20 cellular contexts compared by ENCODE assay signal in genomic region chr5:180129291-180130190, GRCh38. TPM values are rescaled to one million over a fixed set of nuclear protein-coding genes. Genes with fewer than 3 reads are reported as not detected.
DNase-seq lines count a peak whose midpoint lies in the region; ATAC-seq and TF ChIP-seq lines count a peak whose summit lies in the region.
"Had no signal": no experiment of that assay in that cellular context is flagged by ENCODE, and none has a peak within 500 bp of the region (broad histone marks: within the 10 kb centered on the region; RNA-seq: fewer than 3 reads in every experiment).

No MANE protein-coding gene starts in this region.

- H3K27ac ChIP-seq in BLaER1 (peak overlapping the region; percentile 73; the same call in 1 of the 2 replicates), coronary artery (no peak overlapping the region)
- H3K27ac ChIP-seq: esophagus squamous epithelium had no signal

- H3K27ac Mint-ChIP-seq in natural killer cell, result no peak overlapping the region
- H3K27ac Mint-ChIP-seq in activated naive CD8-positive, alpha-beta T cell treated with anti-CD3 and anti-CD28 coated beads, Interleukin-2, amount 50 U/mL, for 24 hours, result no peak overlapping the region
- H3K27ac Mint-ChIP-seq: activated B cell treated with CpG ODN at 0.5 μM for 24 hours; activated CD8-positive, alpha-beta T cell treated with anti-CD3 and anti-CD28 coated beads, Interleukin-2, amount 10 ng/mL, durations not matched to agents 7 days and 5 days; GM23338 had no signal

- ATAC-seq in natural killer cell (no peak), HG02588 (IDR thresholded peaks at IDR 0.05; ENCODE audit: unreplicated experiment) (no peak), GM18873 (IDR thresholded peaks at IDR 0.05; ENCODE audit: low FRiP score, unreplicated experiment) (no peak)
- ATAC-seq in activated naive CD8-positive, alpha-beta T cell treated with anti-CD3 and anti-CD28 coated beads, Interleukin-2, amount 50 U/mL, for 24 hours, result no peak
- ATAC-seq: activated CD8-positive, alpha-beta T cell treated with anti-CD3 and anti-CD28 coated beads, Interleukin-2, amount 10 ng/mL, durations not matched to agents 7 days and 5 days; GM23338 had no signal

- H3K4me1 ChIP-seq in BLaER1, result peaks cover 32% of the 10 kb centered on the region

- H3K4me3 ChIP-seq in BLaER1, result no peak overlapping the region
- H3K4me3 ChIP-seq in H7 (ENCODE audit: insufficient read depth, low read depth, low read length), result no peak overlapping the region
- H3K4me3 ChIP-seq in coronary artery, result no peak overlapping the region
- H3K4me3 ChIP-seq: esophagus squamous epithelium, GM23338 had no signal

- DNase-seq in H7 (peak; percentile 52), coronary artery (ENCODE audit: low spot score) (peak; percentile 64), natural killer cell (peak; percentile 12), UCSD-AML1 (lab: John Stamatoyannopoulos, UW; ENCODE audit: unreplicated experiment) (no peak)
- DNase-seq in activated naive CD8-positive, alpha-beta T cell treated with anti-CD3 and anti-CD28 coated beads, Interleukin-2, amount 50 U/mL, for 24 hours, result no peak
- DNase-seq: activated B cell treated with CpG ODN at 0.5 μM for 24 hours; activated CD8-positive, alpha-beta T cell treated with anti-CD3 and anti-CD28 coated beads, Interleukin-2, amount 10 ng/mL, durations not matched to agents 7 days and 5 days; effector CD4-positive, alpha-beta T cell; esophagus squamous epithelium; NCI-H1436; NCI-H2171; NCI-H69; SHP77 treated with DMSO at 0.1 percent for 48 hours; stimulated activated naive CD4-positive, alpha-beta T cell; T-helper 2 cell; trophoblast cell had no signal

- H3K36me3 Mint-ChIP-seq in natural killer cell, result no peaks in the 10 kb centered on the region
- H3K36me3 Mint-ChIP-seq in activated naive CD8-positive, alpha-beta T cell treated with anti-CD3 and anti-CD28 coated beads, Interleukin-2, amount 50 U/mL, for 24 hours (ENCODE audit: low read depth), result no peaks in the 10 kb centered on the region

- H3K36me3 ChIP-seq in BLaER1 (no peaks in the 10 kb centered on the region), H7 (replicated peaks; ENCODE audit: control insufficient read depth, insufficient read depth, low read length) (no peaks in the 10 kb centered on the region)
- H3K36me3 ChIP-seq: esophagus squamous epithelium had no signal

- H3K27me3 ChIP-seq in BLaER1, result no peaks in the 10 kb centered on the region
- H3K27me3 ChIP-seq in H7 (ENCODE audit: control insufficient read depth, insufficient read depth, low read length), result no peaks in the 10 kb centered on the region

- H3K4me2 ChIP-seq in BLaER1, result no peak overlapping the region
- H3K4me2 ChIP-seq: GM23338 had no signal

- H3K4me1 Mint-ChIP-seq in natural killer cell, result peaks cover 0 to 4% of the 10 kb centered on the region in 2 donors
- H3K4me1 Mint-ChIP-seq in activated naive CD8-positive, alpha-beta T cell treated with anti-CD3 and anti-CD28 coated beads, Interleukin-2, amount 50 U/mL, for 24 hours, result no peaks in the 10 kb centered on the region
- H3K4me1 Mint-ChIP-seq: activated B cell treated with CpG ODN at 0.5 μM for 24 hours, GM23338 had no signal

- H3K4me3 Mint-ChIP-seq in natural killer cell, result no peak overlapping the region
- no peak overlapping the region for H3K4me3 Mint-ChIP-seq in activated naive CD8-positive, alpha-beta T cell treated with anti-CD3 and anti-CD28 coated beads, Interleukin-2, amount 50 U/mL, for 24 hours
- H3K4me3 Mint-ChIP-seq: activated B cell treated with CpG ODN at 0.5 μM for 24 hours; activated CD8-positive, alpha-beta T cell treated with anti-CD3 and anti-CD28 coated beads, Interleukin-2, amount 10 ng/mL, durations not matched to agents 7 days and 5 days; GM23338 had no signal

- intact Hi-C loops in natural killer cell (cut with micrococcal nuclease), result loop anchor here (5.0 kb wide), 1 partner anchor 83 kb away; no protein-coding TSS in a partner anchor

- H4K20me1 ChIP-seq in BLaER1, result no peaks in the 10 kb centered on the region

- H3K9me3 Mint-ChIP-seq in natural killer cell, result no peaks in the 10 kb centered on the region
- H3K9me3 Mint-ChIP-seq in activated naive CD8-positive, alpha-beta T cell treated with anti-CD3 and anti-CD28 coated beads, Interleukin-2, amount 50 U/mL, for 24 hours, result no peaks in the 10 kb centered on the region
- H3K9me3 Mint-ChIP-seq: activated B cell treated with CpG ODN at 0.5 μM for 24 hours, GM23338 had no signal

- H3K27me3 Mint-ChIP-seq in natural killer cell (ENCODE audit: low read depth in 2 of 2), result peaks cover 6 to 7% of the 10 kb centered on the region in 2 donors
- H3K27me3 Mint-ChIP-seq in activated naive CD8-positive, alpha-beta T cell treated with anti-CD3 and anti-CD28 coated beads, Interleukin-2, amount 50 U/mL, for 24 hours, result peaks cover 8% of the 10 kb centered on the region

- TF ChIP-seq CTCF in coronary artery (IDR thresholded peaks at IDR 0.05), result no peak
- no peak for TF ChIP-seq CTCF in natural killer cell (IDR thresholded peaks at IDR 0.05)

- H3K9me3 ChIP-seq in BLaER1, result no peaks in the 10 kb centered on the region
- H3K9me3 ChIP-seq: esophagus squamous epithelium had no signal

- H3K9ac ChIP-seq in BLaER1, result no peak overlapping the region

RNA-seq across cellular contexts. Expression of gene RNF130, which starts 58.0 kb away (rescaled TPM):
- 123 and 154 TPM in 2 replicates for total RNA-seq in H7 (2014; rRNA removed; shearing (Covaris generic))
- 10 to 100 TPM; 24.4 to 35.0 (median 25.5) TPM for total RNA-seq in natural killer cell

Comparison
In these comparisons a context has a peak if more than half of its experiments do, and no peak if none do; other contexts are left out.
1. DNase-seq: peak in H7 (single experiment), coronary artery (single experiment) and natural killer cell (single experiment); none in activated naive CD8-positive, alpha-beta T cell treated with anti-CD3 and anti-CD28 coated beads, Interleukin-2, amount 50 U/mL, for 24 hours (single experiment) and UCSD-AML1 (single experiment).